Comparison of ENCODE assay signal across 13 cellular contexts in genomic region chr1:205626216-205626615, GRCh38. TPM values are rescaled to one million over a fixed set of nuclear protein-coding genes. Genes with fewer than 3 reads are reported as not detected.
DNase-seq lines count a peak whose midpoint lies in the region; ATAC-seq and TF ChIP-seq lines count a peak whose summit lies in the region.
"Had no signal": no experiment of that assay in that cellular context is flagged by ENCODE, and none has a peak within 500 bp of the region (broad histone marks: within the 10 kb centered on the region; RNA-seq: fewer than 3 reads in every experiment).

No MANE protein-coding gene starts in this region.

- peak overlapping the region; percentile 60 to 71 for H3K4me3 Mint-ChIP-seq in activated T-cell treated with anti-CD3 and anti-CD28 coated beads, Interleukin-2, amount 50 U/mL, for 72 hours
- peak overlapping the region; percentile 52 for H3K4me3 Mint-ChIP-seq in activated naive CD8-positive, alpha-beta T cell treated with anti-CD3 and anti-CD28 coated beads, Interleukin-2, amount 10 ng/mL, durations not matched to agents 7 days and 5 days
- no peak overlapping the region for H3K4me3 Mint-ChIP-seq in progenitor cell of endocrine pancreas (ENCODE audit: low read depth)

- peak overlapping the region; percentile 60 for H3K27ac Mint-ChIP-seq in activated T-cell treated with anti-CD3 and anti-CD28 coated beads, Interleukin-2, amount 50 U/mL, for 72 hours
- H3K27ac Mint-ChIP-seq in activated naive CD8-positive, alpha-beta T cell treated with anti-CD3 and anti-CD28 coated beads, Interleukin-2, amount 10 ng/mL, durations not matched to agents 7 days and 5 days, result peak overlapping the region; percentile 80
- peak overlapping the region; percentile 65 for H3K27ac Mint-ChIP-seq in progenitor cell of endocrine pancreas

- no peaks in the 10 kb centered on the region for H3K9me3 Mint-ChIP-seq in activated T-cell treated with anti-CD3 and anti-CD28 coated beads, Interleukin-2, amount 50 U/mL, for 72 hours
- no peaks in the 10 kb centered on the region for H3K9me3 Mint-ChIP-seq in activated naive CD8-positive, alpha-beta T cell treated with anti-CD3 and anti-CD28 coated beads, Interleukin-2, amount 10 ng/mL, durations not matched to agents 7 days and 5 days
- H3K9me3 Mint-ChIP-seq in progenitor cell of endocrine pancreas (ENCODE audit: low read depth), result no peaks in the 10 kb centered on the region

- no peaks in the 10 kb centered on the region for H3K27me3 Mint-ChIP-seq in activated T-cell treated with anti-CD3 and anti-CD28 coated beads, Interleukin-2, amount 50 U/mL, for 72 hours (ENCODE audit: low read depth)
- no peaks in the 10 kb centered on the region for H3K27me3 Mint-ChIP-seq in activated naive CD8-positive, alpha-beta T cell treated with anti-CD3 and anti-CD28 coated beads, Interleukin-2, amount 10 ng/mL, durations not matched to agents 7 days and 5 days
- no peaks in the 10 kb centered on the region for H3K27me3 Mint-ChIP-seq in progenitor cell of endocrine pancreas

- H3K4me3 ChIP-seq in foreskin fibroblast (ENCODE audit: low read depth in 1 of 2, low read length in 2 of 2), result no peak overlapping the region
- H3K4me3 ChIP-seq in heart right ventricle, result no peak overlapping the region
- H3K4me3 ChIP-seq: right atrium auricular region had no signal

- intact Hi-C loops in heart right ventricle (cut with DNase I), result loop anchor here in 2 of 10 donors (10.0 kb wide), 2 partner anchors 141 to 1831 kb away; partner anchors contain the start of genes ZBED6 (in 1 of the 2) and ZC3H11A (in 1 of the 2)

- peaks cover 49% of the 10 kb centered on the region for H3K4me1 Mint-ChIP-seq in activated T-cell treated with anti-CD3 and anti-CD28 coated beads, Interleukin-2, amount 50 U/mL, for 72 hours (ENCODE audit: low read depth)
- H3K4me1 Mint-ChIP-seq in activated naive CD8-positive, alpha-beta T cell treated with anti-CD3 and anti-CD28 coated beads, Interleukin-2, amount 10 ng/mL, durations not matched to agents 7 days and 5 days, result peaks cover 45% of the 10 kb centered on the region
- peaks cover 13% of the 10 kb centered on the region for H3K4me1 Mint-ChIP-seq in progenitor cell of endocrine pancreas (ENCODE audit: low read depth)

- peak overlapping the region in 1 of 10 donors; percentile 20 for H3K27ac ChIP-seq in heart right ventricle
- H3K27ac ChIP-seq: right atrium auricular region had no signal

- no peaks in the 10 kb centered on the region for H3K9me3 ChIP-seq in heart right ventricle
- H3K9me3 ChIP-seq: right atrium auricular region had no signal

- WGBS in heart right ventricle, 2 donors, result 90 to 91% methylated on average over 3 of the region's 3 CpGs

- peaks cover 0 to 64% (median 28%) of the 10 kb centered on the region in 9 donors for H3K4me1 ChIP-seq in heart right ventricle

- POLR2A ChIA-PET in activated naive CD8-positive, alpha-beta T cell treated with anti-CD3 and anti-CD28 coated beads, Interleukin-2, amount 10 ng/mL, durations not matched to agents 7 days and 5 days (lab: Charles Lee), result no interaction called here

- ATAC-seq in activated T-cell treated with anti-CD3 and anti-CD28 coated beads, Interleukin-2, amount 50 U/mL, for 72 hours (replicated peaks in 1 of 2), result no peak
- no peak for ATAC-seq in activated naive CD8-positive, alpha-beta T cell treated with anti-CD3 and anti-CD28 coated beads, Interleukin-2, amount 10 ng/mL, durations not matched to agents 7 days and 5 days (ENCODE audit: low read depth)
- no peak for ATAC-seq in heart right ventricle
- ATAC-seq: PC-3 had no signal

- TF ChIP-seq CTCF in progenitor cell of endocrine pancreas (IDR thresholded peaks at IDR 0.05; ENCODE audit: unreplicated experiment) (no peak), foreskin fibroblast (IDR thresholded peaks at IDR 0.05; ENCODE audit: low read depth, low read length) (no peak), heart right ventricle (IDR thresholded peaks at IDR 0.05) (no peak)

- H3K27me3 ChIP-seq in heart right ventricle, result no peaks in the 10 kb centered on the region
- H3K27me3 ChIP-seq: right atrium auricular region had no signal

- peaks cover 0 to 39% (median 20%) of the 10 kb centered on the region in 9 donors for H3K36me3 ChIP-seq in heart right ventricle

- peaks cover 4 to 18% of the 10 kb centered on the region in 2 donors for H3K36me3 Mint-ChIP-seq in activated T-cell treated with anti-CD3 and anti-CD28 coated beads, Interleukin-2, amount 50 U/mL, for 72 hours (ENCODE audit: insufficient read depth in 2 of 2)
- H3K36me3 Mint-ChIP-seq in activated naive CD8-positive, alpha-beta T cell treated with anti-CD3 and anti-CD28 coated beads, Interleukin-2, amount 10 ng/mL, durations not matched to agents 7 days and 5 days, result peaks cover 32% of the 10 kb centered on the region
- H3K36me3 Mint-ChIP-seq in progenitor cell of endocrine pancreas (ENCODE audit: insufficient read depth), result peaks cover 4% of the 10 kb centered on the region

- no peak for DNase-seq in activated T-cell treated with anti-CD3 and anti-CD28 coated beads, Interleukin-2, amount 50 U/mL, for 72 hours
- DNase-seq in activated T-cell treated with anti-CD3 and anti-CD28 coated beads for 4 hours (no peak), NOMO-1 (lab: John Stamatoyannopoulos, UW; ENCODE audit: unreplicated experiment in 2 of 2) (peak; percentile 59 to 68), progenitor cell of endocrine pancreas (ENCODE audit: low spot score, unreplicated experiment) (no peak), foreskin fibroblast (no peak), heart right ventricle (no peak), islet precursor cell (no peak)
- DNase-seq in activated naive CD8-positive, alpha-beta T cell treated with anti-CD3 and anti-CD28 coated beads, Interleukin-2, amount 10 ng/mL, durations not matched to agents 7 days and 5 days, result no peak
- DNase-seq: NCI-H2171 treated with DMSO at 0.1 percent for 48 hours; PC-3; stimulated activated CD4-positive, alpha-beta T cell treated with anti-CD3 and anti-CD28 coated beads, Interleukin-2, amount 100 ng/mL, for 24 hours; T1000 had no signal

RNA-seq across cellular contexts. Expression of gene ELK4, which starts 5.6 kb away (rescaled TPM):
- total RNA-seq in activated T-cell treated with anti-CD3 and anti-CD28 coated beads, Interleukin-2, amount 50 U/mL, for 72 hours, result 10 to 100 TPM; 72.8 to 86.8 TPM
- 100 to 1,000 TPM; 124 to 141 TPM for total RNA-seq in activated naive CD8-positive, alpha-beta T cell treated with anti-CD3 and anti-CD28 coated beads, Interleukin-2, amount 10 ng/mL, durations not matched to agents 7 days and 5 days
- total RNA-seq in progenitor cell of endocrine pancreas, result 25.7 and 30.2 TPM in 2 replicates
- 10 to 100 TPM; 34.2 to 45.6 (median 40.2) TPM for total RNA-seq in heart right ventricle
- polyA plus RNA-seq in heart right ventricle, result 1 to 10 TPM; 4.7 to 5.9 TPM

RNA-seq across cellular contexts. Expression of gene SLC45A3, which starts 54.1 kb away (rescaled TPM):
- 1 to 10 TPM in 1 of 2 donors, under 1 TPM in 1; 0.70 to 1.0 TPM for total RNA-seq in activated T-cell treated with anti-CD3 and anti-CD28 coated beads, Interleukin-2, amount 50 U/mL, for 72 hours
- total RNA-seq in activated naive CD8-positive, alpha-beta T cell treated with anti-CD3 and anti-CD28 coated beads, Interleukin-2, amount 10 ng/mL, durations not matched to agents 7 days and 5 days, result under 1 TPM; 0.17 to 0.31 TPM
- total RNA-seq in progenitor cell of endocrine pancreas (8.4 and 8.6 TPM in 2 replicates), heart right ventricle (1 to 10 TPM; 1.4 to 7.9 (median 2.2) TPM)
- polyA plus RNA-seq in heart right ventricle, result 1 to 10 TPM; 1.8 to 4.5 TPM

Comparison
In these comparisons a context has a peak if more than half of its experiments do, and no peak if none do; other contexts are left out.
1. DNase-seq: peak in NOMO-1 (2 of 2); none in activated T-cell treated with anti-CD3 and anti-CD28 coated beads, Interleukin-2, amount 50 U/mL, for 72 hours (0 of 2), activated T-cell treated with anti-CD3 and anti-CD28 coated beads for 4 hours (single experiment), activated naive CD8-positive, alpha-beta T cell treated with anti-CD3 and anti-CD28 coated beads, Interleukin-2, amount 10 ng/mL, durations not matched to agents 7 days and 5 days (single experiment), progenitor cell of endocrine pancreas (single experiment), foreskin fibroblast (0 of 2), heart right ventricle (0 of 2) and islet precursor cell (single experiment).
2. Peak in every context shown above with its lines, with median percentiles within 50 percentile points of each other: H3K27ac Mint-ChIP-seq.